Comparison of ENCODE assay signal across 1 cellular context in genomic region chr21:32459972-32460371, GRCh38.
TF ChIP-seq lines count a peak whose summit lies in the region.

No MANE protein-coding gene starts in this region.

TF ChIP-seq in IMR-90, 13 proteins besides CTCF, POLR2A, EP300 and RAD21 (continued from another document):
- TF ChIP-seq ELK1 (IDR thresholded peaks at IDR 0.05; ENCODE audit: borderline replicate concordance, low read depth, low read length), result no peak
